ENCODE assay signal across 7 cellular contexts in genomic region chr7:67043621-67043930, GRCh38. TPM values are rescaled to one million over a fixed set of nuclear protein-coding genes. Genes with fewer than 3 reads are reported as not detected.
DNase-seq lines count a peak whose midpoint lies in the region; ATAC-seq and TF ChIP-seq lines count a peak whose summit lies in the region.
"Not testable (repeated sequence)": the region's sequence is repeated elsewhere in the genome, so short reads cannot be mapped to it uniquely, and the experiment has no call there.

No MANE protein-coding gene starts in this region.

- in situ Hi-C loops in mammary epithelial cell (cut with MboI; ENCODE audit: low sequenced_read_pairs in 2 of 2), result not testable (repeated sequence)

- DNase-seq in EH (ENCODE audit: low read depth), result peak; percentile 51
- DNase-seq in PC-3, result peak; percentile 19
- DNase-seq in mammary epithelial cell, result peak; percentile 20
- DNase-seq in esophagus muscularis mucosa (ENCODE audit: extremely low spot score); right atrium auricular region (ENCODE audit: low spot score); smooth muscle cell (lab: John Stamatoyannopoulos, UW; ENCODE audit: unreplicated experiment): not testable (repeated sequence)

- TF ChIP-seq POLR2A in esophagus muscularis mucosa (IDR thresholded peaks at IDR 0.05; ENCODE audit: low read depth), result not testable (repeated sequence)

- CTCF ChIA-PET in PC-3 (lab: Charles Lee); mammary epithelial cell (lab: Charles Lee; ENCODE audit: low non-redundant PET): not testable (repeated sequence)

- not testable (repeated sequence) for H3K9ac ChIP-seq in PC-3 (ENCODE audit: low read length); mammary epithelial cell (ENCODE audit: insufficient read depth, low read length); smooth muscle cell (ENCODE audit: low read depth)

- peaks cover 15% of the 10 kb centered on the region for H3K4me1 Mint-ChIP-seq in nephron

- ATAC-seq in PC-3, result not testable (repeated sequence)

- H3K9me3 Mint-ChIP-seq in nephron, result not testable (repeated sequence)

- peak overlapping the region; percentile 43; the same call in 1 of the 2 replicates for H3K4me2 ChIP-seq in PC-3 (ENCODE audit: low read length)
- H3K4me2 ChIP-seq in mammary epithelial cell (ENCODE audit: insufficient read depth, low read depth, low read length), result peak overlapping the region; percentile 28
- peak overlapping the region; percentile 11 for H3K4me2 ChIP-seq in smooth muscle cell

- WGBS in mammary epithelial cell (ENCODE audit: low coverage, missing lambda C conversion rate), result 77% methylated on average over 4 of the region's 4 CpGs
- WGBS in esophagus muscularis mucosa, result 56% methylated on average over 4 of the region's 4 CpGs
- WGBS in smooth muscle cell (ENCODE audit: low lambda C conversion rate), result 56% methylated on average over 4 of the region's 4 CpGs

- not testable (repeated sequence) for H3K36me3 ChIP-seq in PC-3 (ENCODE audit: low read depth, low read length); mammary epithelial cell (ENCODE audit: insufficient read depth, low read length); esophagus muscularis mucosa; right atrium auricular region; smooth muscle cell (ENCODE audit: low read depth)

- H3K4me3 Mint-ChIP-seq in nephron, result not testable (repeated sequence)

- H3K27me3 ChIP-seq in PC-3 (ENCODE audit: low read length); mammary epithelial cell (ENCODE audit: insufficient read depth, low read length); esophagus muscularis mucosa; right atrium auricular region; smooth muscle cell (ENCODE audit: low read depth): not testable (repeated sequence)

- intact Hi-C loops in PC-3 (cut with micrococcal nuclease), result loop anchor here (5.0 to 10.0 kb wide), 2 partner anchors 81 to 259 kb away; no protein-coding TSS in a partner anchor
- intact Hi-C loops in mammary epithelial cell (cut with micrococcal nuclease), result loop anchor here (10.0 kb wide), 1 partner anchor 261 kb away; no protein-coding TSS in a partner anchor
- intact Hi-C loops in esophagus muscularis mucosa (cut with DNase I), result not testable (repeated sequence)

- H3K4me3 ChIP-seq in PC-3 (ENCODE audit: low read length); mammary epithelial cell (replicated peaks in 1 of 3; ENCODE audit: insufficient read depth in 1 of 3, low read depth in 2 of 3, low read length in 3 of 3); esophagus muscularis mucosa; right atrium auricular region; smooth muscle cell: not testable (repeated sequence)

- not testable (repeated sequence) for H3K79me2 ChIP-seq in PC-3 (ENCODE audit: low read length); mammary epithelial cell (ENCODE audit: insufficient read depth, low read length); smooth muscle cell (ENCODE audit: low read depth)

- not testable (repeated sequence) for TF ChIP-seq CTCF in PC-3 (conservative IDR thresholded peaks at IDR 0.05; ENCODE audit: low read depth, low read length); mammary epithelial cell (conservative IDR thresholded peaks at IDR 0.05 in 1 of 2, IDR thresholded peaks at IDR 0.05 in 1 of 2; ENCODE audit: extremely low read depth in 1 of 2, insufficient read depth in 1 of 2, low read depth in 1 of 2, low read length in 2 of 2); esophagus muscularis mucosa (IDR thresholded peaks at IDR 0.05); right atrium auricular region (IDR thresholded peaks at IDR 0.05); nephron (IDR thresholded peaks at IDR 0.05; ENCODE audit: unreplicated experiment in 3 of 3); smooth muscle cell (IDR thresholded peaks at IDR 0.05; ENCODE audit: borderline replicate concordance, insufficient read depth, poor library complexity, severe bottlenecking)

- H3K27ac ChIP-seq in PC-3 (ENCODE audit: low read length) (peak overlapping the region; percentile 67), esophagus muscularis mucosa (replicated peaks in 1 of 4) (peak overlapping the region; percentile 61 to 79 (median 70)), right atrium auricular region (peak overlapping the region; percentile 73 to 76), smooth muscle cell (ENCODE audit: low read depth) (peak overlapping the region; percentile 61)
- not testable (repeated sequence) for H3K27ac ChIP-seq in mammary epithelial cell (ENCODE audit: insufficient read depth, low read depth, low read length)

- H3K36me3 Mint-ChIP-seq in nephron (ENCODE audit: low read depth), result peaks cover 13% of the 10 kb centered on the region

- peaks cover 11% of the 10 kb centered on the region for H3K4me1 ChIP-seq in PC-3 (ENCODE audit: insufficient read depth, low read length)
- H3K4me1 ChIP-seq in mammary epithelial cell (ENCODE audit: insufficient read depth, low read length), result peaks cover 10% of the 10 kb centered on the region
- H3K4me1 ChIP-seq in esophagus muscularis mucosa, result peaks cover 10 to 33% (median 28%) of the 10 kb centered on the region in 4 donors
- H3K4me1 ChIP-seq in right atrium auricular region, result peaks cover 0 to 12% of the 10 kb centered on the region in 2 donors
- not testable (repeated sequence) for H3K4me1 ChIP-seq in smooth muscle cell (ENCODE audit: low read depth)

- not testable (repeated sequence) for H2AFZ ChIP-seq in PC-3 (ENCODE audit: low read length); mammary epithelial cell (ENCODE audit: low read depth, low read length); smooth muscle cell (ENCODE audit: low read depth)

- peak overlapping the region in 2 of 3 experiments; percentile 51 to 56 for H3K27ac Mint-ChIP-seq in nephron

- not testable (repeated sequence) for TF ChIP-seq EP300 in esophagus muscularis mucosa (IDR thresholded peaks at IDR 0.05)

- not testable (repeated sequence) for H3K9me3 ChIP-seq in PC-3 (ENCODE audit: low read length); mammary epithelial cell (replicated peaks; ENCODE audit: insufficient read depth, low read length); esophagus muscularis mucosa; right atrium auricular region; smooth muscle cell (replicated peaks; ENCODE audit: low read depth)

- not testable (repeated sequence) for H3F3A ChIP-seq in PC-3 (ENCODE audit: low read length, unreplicated experiment); smooth muscle cell (ENCODE audit: low read depth)

- dilution Hi-C loops in mammary epithelial cell (cut with HindIII; ENCODE audit: low sequenced_read_pairs), result not testable (repeated sequence)

- not testable (repeated sequence) for BruUV-seq in PC-3 (replicated peaks; lab: Mats Ljungman, UMichigan); mammary epithelial cell (replicated peaks; lab: Mats Ljungman, UMichigan)

- not testable (repeated sequence) for H3K27me3 Mint-ChIP-seq in nephron (ENCODE audit: low read depth)

- H4K20me1 ChIP-seq in PC-3 (ENCODE audit: low read length); mammary epithelial cell (ENCODE audit: insufficient read depth, low read length); smooth muscle cell (ENCODE audit: low read depth): not testable (repeated sequence)

- POLR2A ChIA-PET in PC-3 (lab: Charles Lee; ENCODE audit: unreplicated experiment), result interaction anchor here (0.5 kb wide), 1 partner anchor 259 kb away, joined by 7 read pairs; no protein-coding TSS in a partner anchor

- not testable (repeated sequence) for H3K9me2 ChIP-seq in PC-3 (replicated peaks; ENCODE audit: low read length)

RNA-seq across cellular contexts. Expression of gene TYW1, which starts 46.9 kb away (rescaled TPM):
- total RNA-seq in PC-3 (2014; rRNA removed) (12.8 and 13.4 TPM in 2 replicates), mammary epithelial cell (10 to 100 TPM; 13.1 to 13.2 TPM), esophagus muscularis mucosa (10 to 100 TPM; 10.7 to 14.2 (median 13.0) TPM), right atrium auricular region (10 to 100 TPM; 12.4 to 23.8 TPM), smooth muscle cell (42.5 and 53.7 TPM in 2 replicates)
- polyA plus RNA-seq in mammary epithelial cell (10.3 TPM), smooth muscle cell (12.4 and 14.3 TPM in 2 replicates)
- polyA minus RNA-seq in mammary epithelial cell, result 28.1 TPM

RNA-seq across cellular contexts. Expression of gene SBDS, which starts 48.2 kb away (rescaled TPM):
- 72.4 and 91.7 TPM in 2 replicates for total RNA-seq in PC-3 (2014; rRNA removed)
- total RNA-seq in mammary epithelial cell, result 100 to 1,000 TPM in 1 of 2 donors, 10 to 100 TPM in 1; 92.0 to 140 TPM
- polyA plus RNA-seq in mammary epithelial cell, result 64.4 TPM
- 20.2 TPM for polyA minus RNA-seq in mammary epithelial cell
- 100 to 1,000 TPM; 198 to 293 (median 264) TPM for total RNA-seq in esophagus muscularis mucosa
- total RNA-seq in right atrium auricular region, result 100 to 1,000 TPM; 139 to 212 TPM
- 107 and 122 TPM in 2 replicates for total RNA-seq in smooth muscle cell
- 118 and 133 TPM in 2 replicates for polyA plus RNA-seq in smooth muscle cell
